8 cellular contexts compared by ENCODE assay signal in genomic region chrX:71532753-71533425, GRCh38. TPM values are rescaled to one million over a fixed set of nuclear protein-coding genes. Genes with fewer than 3 reads are reported as not detected.
A peak's percentile ranks its signal among the peaks of the same experiment; 100 is the strongest.
DNase-seq lines count a peak whose midpoint lies in the region; ATAC-seq and TF ChIP-seq lines count a peak whose summit lies in the region.

TSS of gene OGT (plus strand) at chrX:71533104. CDS start at chrX:71533300, 196 bp downstream.

- peaks cover 6% of the 10 kb centered on the region for H3K9me3 Mint-ChIP-seq in type B pancreatic cell

- intact Hi-C loops in T-helper 1 cell treated with Interleukin-12 subunit alpha and Interleukin-12 subunit beta and Interleukin-4 antibody, amounts not matched to agents 30 ng/mL and 1 ng/mL, for 36 hours (cut with micrococcal nuclease) = loop anchor here (1.0 to 10.0 kb wide), 9 partner anchors 19 to 1241 kb away; partner anchors contain the start of genes IL2RG, KIF4A and SNX12
- intact Hi-C loops in left cardiac atrium (cut with DNase I) = no loop called here
- intact Hi-C loops in posterior cingulate gyrus (cut with DNase I) = loop anchor here (10.0 kb wide), 1 partner anchor 168 kb away; the partner anchor contains the start of gene TAF1

- TF ChIP-seq CTCF in GM13977 (IDR thresholded peaks at IDR 0.05; ENCODE audit: extremely low read depth, insufficient read depth, missing control alignments) (no peak), type B pancreatic cell (conservative IDR thresholded peaks at IDR 0.05) (no peak)

- peak within 1 kb of the TSS; percentile 91 for H3K4me3 Mint-ChIP-seq in type B pancreatic cell

- H3K4me1 Mint-ChIP-seq in type B pancreatic cell (ENCODE audit: unreplicated experiment) = peaks cover 9% of the 10 kb centered on the region

- in situ Hi-C loops in GM13977 (cut with MboI; ENCODE audit: low pct_unique_long_range_greater_than_20kb, low sequenced_read_pairs, unreplicated experiment) = no loop called here

- peak; percentile 60 for DNase-seq in GM13977 (ENCODE audit: low spot score)
- peak; percentile 92 for DNase-seq in NCI-H1694 (lab: John Stamatoyannopoulos, UW)
- DNase-seq in amniotic epithelial cell (ENCODE audit: low read depth) = peak; percentile 96
- DNase-seq in left cardiac atrium = peak; percentile 94
- peak; percentile 83 to 98 (median 90) for DNase-seq in posterior cingulate gyrus
- DNase-seq in type B pancreatic cell (ENCODE audit: extremely low spot score, unreplicated experiment) = peak; percentile 89

- peaks cover 4% of the 10 kb centered on the region for H3K36me3 Mint-ChIP-seq in type B pancreatic cell

- no peaks in the 10 kb centered on the region for H3K27me3 Mint-ChIP-seq in type B pancreatic cell

- peak within 1 kb of the TSS; percentile 92 for H3K27ac Mint-ChIP-seq in type B pancreatic cell

- ATAC-seq in HG02870 (IDR thresholded peaks at IDR 0.05; ENCODE audit: unreplicated experiment) = peak; percentile 73
- ATAC-seq in left cardiac atrium = peak; percentile 95 to 96

RNA-seq across cellular contexts. Expression of gene OGT, which starts in this region (rescaled TPM):
- 309 and 317 TPM in 2 replicates for total RNA-seq in T-helper 1 cell treated with Interleukin-12 subunit alpha and Interleukin-12 subunit beta and Interleukin-4 antibody, amounts not matched to agents 30 ng/mL and 1 ng/mL, for 36 hours
- total RNA-seq in left cardiac atrium (10 to 100 TPM; 64.7 to 68.8 TPM), type B pancreatic cell (ENCODE audit: low replicate concordance) (121 and 180 TPM in 2 replicates)

Comparison
In these comparisons a context has a peak if more than half of its experiments do, and no peak if none do; other contexts are left out.
1. Peak in every context shown above with its lines: DNase-seq and ATAC-seq.
2. intact Hi-C loops: an anchor here in T-helper 1 cell treated with Interleukin-12 subunit alpha and Interleukin-12 subunit beta and Interleukin-4 antibody, amounts not matched to agents 30 ng/mL and 1 ng/mL, for 36 hours (1.0 to 10.0 kb wide) and posterior cingulate gyrus (10.0 kb wide); none called in left cardiac atrium.